Comparison of ENCODE assay signal across 1 cellular context in the genomic region with DNA sequence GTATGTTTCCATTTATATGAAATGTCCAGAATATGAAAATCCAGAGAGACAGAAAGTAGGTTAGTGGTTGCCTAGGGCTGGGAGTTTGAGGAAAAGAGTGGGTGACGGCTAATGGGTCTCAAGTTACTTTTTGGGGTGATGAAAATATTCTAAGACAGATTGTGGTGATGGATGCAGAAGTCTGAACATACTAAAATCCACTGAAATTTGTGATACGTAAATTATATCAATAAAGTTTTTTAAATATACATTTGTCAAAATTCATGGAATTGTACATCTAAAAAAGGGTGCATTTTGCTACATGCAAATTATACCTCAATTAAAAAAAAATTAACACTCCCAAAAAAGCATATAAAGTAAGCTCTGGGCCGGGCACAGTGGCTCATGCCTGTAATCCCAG.
TF ChIP-seq lines count a peak whose summit lies in the region.

No MANE protein-coding gene starts in this region.

TF ChIP-seq in GM12878, 131 proteins besides CTCF, POLR2A, EP300 and RAD21:
- TF ChIP-seq, protein P1, sequence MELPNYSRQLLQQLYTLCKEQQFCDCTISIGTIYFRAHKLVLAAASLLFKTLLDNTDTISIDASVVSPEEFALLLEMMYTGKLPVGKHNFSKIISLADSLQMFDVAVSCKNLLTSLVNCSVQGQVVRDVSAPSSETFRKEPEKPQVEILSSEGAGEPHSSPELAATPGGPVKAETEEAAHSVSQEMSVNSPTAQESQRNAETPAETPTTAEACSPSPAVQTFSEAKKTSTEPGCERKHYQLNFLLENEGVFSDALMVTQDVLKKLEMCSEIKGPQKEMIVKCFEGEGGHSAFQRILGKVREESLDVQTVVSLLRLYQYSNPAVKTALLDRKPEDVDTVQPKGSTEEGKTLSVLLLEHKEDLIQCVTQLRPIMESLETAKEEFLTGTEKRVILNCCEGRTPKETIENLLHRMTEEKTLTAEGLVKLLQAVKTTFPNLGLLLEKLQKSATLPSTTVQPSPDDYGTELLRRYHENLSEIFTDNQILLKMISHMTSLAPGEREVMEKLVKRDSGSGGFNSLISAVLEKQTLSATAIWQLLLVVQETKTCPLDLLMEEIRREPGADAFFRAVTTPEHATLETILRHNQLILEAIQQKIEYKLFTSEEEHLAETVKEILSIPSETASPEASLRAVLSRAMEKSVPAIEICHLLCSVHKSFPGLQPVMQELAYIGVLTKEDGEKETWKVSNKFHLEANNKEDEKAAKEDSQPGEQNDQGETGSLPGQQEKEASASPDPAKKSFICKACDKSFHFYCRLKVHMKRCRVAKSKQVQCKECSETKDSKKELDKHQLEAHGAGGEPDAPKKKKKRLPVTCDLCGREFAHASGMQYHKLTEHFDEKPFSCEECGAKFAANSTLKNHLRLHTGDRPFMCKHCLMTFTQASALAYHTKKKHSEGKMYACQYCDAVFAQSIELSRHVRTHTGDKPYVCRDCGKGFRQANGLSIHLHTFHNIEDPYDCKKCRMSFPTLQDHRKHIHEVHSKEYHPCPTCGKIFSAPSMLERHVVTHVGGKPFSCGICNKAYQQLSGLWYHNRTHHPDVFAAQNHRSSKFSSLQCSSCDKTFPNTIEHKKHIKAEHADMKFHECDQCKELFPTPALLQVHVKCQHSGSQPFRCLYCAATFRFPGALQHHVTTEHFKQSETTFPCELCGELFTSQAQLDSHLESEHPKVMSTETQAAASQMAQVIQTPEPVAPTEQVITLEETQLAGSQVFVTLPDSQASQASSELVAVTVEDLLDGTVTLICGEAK (IDR thresholded peaks at IDR 0.05; ENCODE audit: borderline replicate concordance), result peak; percentile 61
- TF ChIP-seq, protein P2, sequence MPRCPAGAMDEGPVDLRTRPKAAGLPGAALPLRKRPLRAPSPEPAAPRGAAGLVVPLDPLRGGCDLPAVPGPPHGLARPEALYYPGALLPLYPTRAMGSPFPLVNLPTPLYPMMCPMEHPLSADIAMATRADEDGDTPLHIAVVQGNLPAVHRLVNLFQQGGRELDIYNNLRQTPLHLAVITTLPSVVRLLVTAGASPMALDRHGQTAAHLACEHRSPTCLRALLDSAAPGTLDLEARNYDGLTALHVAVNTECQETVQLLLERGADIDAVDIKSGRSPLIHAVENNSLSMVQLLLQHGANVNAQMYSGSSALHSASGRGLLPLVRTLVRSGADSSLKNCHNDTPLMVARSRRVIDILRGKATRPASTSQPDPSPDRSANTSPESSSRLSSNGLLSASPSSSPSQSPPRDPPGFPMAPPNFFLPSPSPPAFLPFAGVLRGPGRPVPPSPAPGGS (IDR thresholded peaks at IDR 0.05; ENCODE audit: borderline replicate concordance, insufficient read depth, low read depth, low read length, poor library complexity, severe bottlenecking), result no peak
